Comparison of ENCODE assay signal across 16 cellular contexts in genomic region chr10:112728997-112729396, GRCh38.
DNase-seq lines count a peak whose midpoint lies in the region; ATAC-seq lines count a peak whose summit lies in the region.
"Had no signal": no experiment of that assay in that cellular context is flagged by ENCODE, and none has a peak within 500 bp of the region (broad histone marks: within the 10 kb centered on the region; RNA-seq: fewer than 3 reads in every experiment).

No MANE protein-coding gene starts in this region.

- peak overlapping the region; percentile 48 for H3K27ac Mint-ChIP-seq in stimulated activated effector memory CD8-positive, alpha-beta T cell treated with anti-CD3 and anti-CD28 coated beads, Interleukin-12 subunit alpha, Interleukin-12 subunit beta, amount 100 ng/mL, for 72 hours
- H3K27ac Mint-ChIP-seq: CD4-positive, CD25-positive, alpha-beta regulatory T cell; HFFc6 had no signal

- no peaks in the 10 kb centered on the region for H3K36me3 Mint-ChIP-seq in stimulated activated effector memory CD8-positive, alpha-beta T cell treated with anti-CD3 and anti-CD28 coated beads, Interleukin-12 subunit alpha, Interleukin-12 subunit beta, amount 100 ng/mL, for 72 hours

- H3K4me3 Mint-ChIP-seq in stimulated activated effector memory CD8-positive, alpha-beta T cell treated with anti-CD3 and anti-CD28 coated beads, Interleukin-12 subunit alpha, Interleukin-12 subunit beta, amount 100 ng/mL, for 72 hours, result no peak overlapping the region
- H3K4me3 Mint-ChIP-seq: CD4-positive, CD25-positive, alpha-beta regulatory T cell; H9; HFFc6 had no signal

- no peak for DNase-seq in left colon
- no peak for DNase-seq in stimulated activated effector memory CD8-positive, alpha-beta T cell treated with anti-CD3 and anti-CD28 coated beads, Interleukin-12 subunit alpha, Interleukin-12 subunit beta, amount 100 ng/mL, for 72 hours (ENCODE audit: low spot score in 2 of 2)
- no peak for DNase-seq in DMS 273 treated with DMSO at 0.1 percent for 48 hours (lab: John Stamatoyannopoulos, UW)
- DNase-seq in AG08396 (ENCODE audit: low spot score), result no peak
- DNase-seq: CD4-positive, CD25-positive, alpha-beta regulatory T cell; H9; HFFc6; Kasumi-1; NCI-H1417; NCI-H187 treated with DMSO at 0.1 percent for 48 hours; NCI-H2107 had no signal

- ATAC-seq in GM18907 (IDR thresholded peaks at IDR 0.05; ENCODE audit: unreplicated experiment) (peak; percentile 71), HG03354 (IDR thresholded peaks at IDR 0.05; ENCODE audit: poor library complexity, severe bottlenecking, unreplicated experiment) (peak; percentile 60), left colon (peak; percentile 13), HG03342 (IDR thresholded peaks at IDR 0.05; ENCODE audit: unreplicated experiment) (no peak)
- no peak for ATAC-seq in stimulated activated effector memory CD8-positive, alpha-beta T cell treated with anti-CD3 and anti-CD28 coated beads, Interleukin-12 subunit alpha, Interleukin-12 subunit beta, amount 100 ng/mL, for 72 hours
- ATAC-seq: Panc1, SK-N-SH treated with all-trans-retinoic acid at 6 μM for 48 hours had no signal

- intact Hi-C loops in left colon (cut with DNase I, micrococcal nuclease), result loop anchor here in 1 of 2 donors (10.0 kb wide), 1 partner anchor 656 kb away; no protein-coding TSS in a partner anchor

- no peaks in the 10 kb centered on the region for H3K4me1 Mint-ChIP-seq in stimulated activated effector memory CD8-positive, alpha-beta T cell treated with anti-CD3 and anti-CD28 coated beads, Interleukin-12 subunit alpha, Interleukin-12 subunit beta, amount 100 ng/mL, for 72 hours

- no peaks in the 10 kb centered on the region for H3K9me3 Mint-ChIP-seq in stimulated activated effector memory CD8-positive, alpha-beta T cell treated with anti-CD3 and anti-CD28 coated beads, Interleukin-12 subunit alpha, Interleukin-12 subunit beta, amount 100 ng/mL, for 72 hours
- H3K9me3 Mint-ChIP-seq: CD4-positive, CD25-positive, alpha-beta regulatory T cell; H9; HFFc6 had no signal

Comparison
In these comparisons a context has a peak if more than half of its experiments do, and no peak if none do; other contexts are left out.
1. ATAC-seq: peak in GM18907 (single experiment), HG03354 (single experiment) and left colon (single experiment); none in stimulated activated effector memory CD8-positive, alpha-beta T cell treated with anti-CD3 and anti-CD28 coated beads, Interleukin-12 subunit alpha, Interleukin-12 subunit beta, amount 100 ng/mL, for 72 hours (single experiment) and HG03342 (single experiment).